32 cellular contexts compared by ENCODE assay signal in genomic region chr6:96990462-96990861, GRCh38.
DNase-seq lines count a peak whose midpoint lies in the region; ATAC-seq, FAIRE-seq and TF ChIP-seq lines count a peak whose summit lies in the region.
"Had no signal": no experiment of that assay in that cellular context is flagged by ENCODE, and none has a peak within 500 bp of the region (broad histone marks: within the 10 kb centered on the region; RNA-seq: fewer than 3 reads in every experiment).

No MANE protein-coding gene starts in this region.

- H3K9ac ChIP-seq in KMS-11 (no peak overlapping the region), GM12878 (ENCODE audit: control insufficient read depth, insufficient read depth, low read length) (no peak overlapping the region)
- H3K9ac ChIP-seq: BLaER1 had no signal

- H3K4me3 ChIP-seq in KMS-11 (IDR thresholded peaks at IDR 0.05; ENCODE audit: insufficient read depth, low read depth, low read length) (no peak overlapping the region), GM12878 (no peak overlapping the region)
- H3K4me3 ChIP-seq: BLaER1, HAP-1, hepatocyte, ovary, right atrium auricular region, thyroid gland, vagina had no signal

- H3K4me1 ChIP-seq in KMS-11 (ENCODE audit: low read depth, poor library complexity, severe bottlenecking) (peaks cover 20% of the 10 kb centered on the region), GM12878 (ENCODE audit: control insufficient read depth, insufficient read depth, low read length) (no peaks in the 10 kb centered on the region)
- H3K4me1 ChIP-seq: BLaER1, HAP-1, thyroid gland, vagina had no signal

- no peaks in the 10 kb centered on the region for H3K36me3 ChIP-seq in KMS-11 (ENCODE audit: insufficient read depth)
- H3K36me3 ChIP-seq in GM12878 (ENCODE audit: control insufficient read depth in 2 of 2, insufficient read depth in 2 of 2, low read length in 1 of 2): no peaks in the 10 kb centered on the region
- H3K36me3 ChIP-seq: BLaER1, brain microvascular endothelial cell, HAP-1, ovary, right atrium auricular region, thyroid gland, vagina had no signal

- WGBS in GM12878 (ENCODE audit: insufficient coverage, insufficient replicate concordance, low lambda C conversion rate, missing lambda C conversion rate): 8% methylated on average over 2 of the region's 2 CpGs

- no peak for DNase-seq in GM12878 (ENCODE audit: low read depth, low spot score)
- DNase-seq in medulla oblongata (ENCODE audit: extremely low spot score): peak; percentile 68
- DNase-seq in COLO829 (ENCODE audit: low spot score): no peak
- DNase-seq: activated CD4-positive, alpha-beta memory T cell treated with anti-CD3 and anti-CD28 coated beads for 36 hours; activated CD4-positive, CD25-positive, alpha-beta regulatory T cell treated with anti-CD3 and anti-CD28 coated beads, Interleukin-2, amount 50 U/mL, for 72 hours; activated naive CD4-positive, alpha-beta T cell; activated T-cell treated with anti-CD3 and anti-CD28 coated beads, Interleukin-2, amount 50 U/mL, for 72 hours; brain microvascular endothelial cell; DMS153; left colon; NCI-H1105 treated with DMSO at 0.1 percent for 48 hours; NCI-H2029 treated with DMSO at 0.1 percent for 48 hours; NCI-H345; Right ventricle myocardium superior; stimulated activated CD4-positive, alpha-beta T cell treated with anti-CD3 and anti-CD28 coated beads, Interleukin-1b, Interleukin-23, amount 100 ng/mL, for 48 hours; stimulated activated naive CD8-positive, alpha-beta T cell treated with anti-CD3 and anti-CD28 coated beads, Interleukin-15, Interleukin-2, amounts not matched to agents 100 U/mL and 50 U/mL, for 24 hours; T-helper 2 cell; thyroid gland had no signal

- no peak for TF ChIP-seq CTCF in KMS-11 (conservative IDR thresholded peaks at IDR 0.05; ENCODE audit: low read depth, low read length)
- TF ChIP-seq CTCF in GM12878 (IDR thresholded peaks at IDR 0.05 in 2 of 3, conservative IDR thresholded peaks at IDR 0.05 in 1 of 3; ENCODE audit: control insufficient read depth in 2 of 3, extremely low read depth in 1 of 3, insufficient read depth in 1 of 3, low read depth in 3 of 3, low read length in 3 of 3): no peak

- no TSS peak for BruUV-seq in GM12878 (replicated peaks; lab: Mats Ljungman, UMichigan)

- ATAC-seq in GM12878 (peak; percentile 41; the same call in 2 of the 3 replicates), HG03196 (IDR thresholded peaks at IDR 0.05; ENCODE audit: unreplicated experiment) (no peak), GM19467 (IDR thresholded peaks at IDR 0.05; ENCODE audit: unreplicated experiment) (no peak)
- ATAC-seq: activated T-cell treated with anti-CD3 and anti-CD28 coated beads, Interleukin-2, amount 50 U/mL, for 72 hours; left colon; Panc1; SK-N-SH treated with all-trans-retinoic acid at 6 μM for 48 hours; stimulated activated naive CD8-positive, alpha-beta T cell treated with anti-CD3 and anti-CD28 coated beads, Interleukin-15, Interleukin-2, amounts not matched to agents 100 U/mL and 50 U/mL, for 24 hours had no signal

- TF ChIP-seq EP300 in GM12878 (IDR thresholded peaks at IDR 0.05; ENCODE audit: borderline replicate concordance in 1 of 2, control insufficient read depth in 1 of 2, low read depth in 2 of 2, low read length in 2 of 2): no peak

- POLR2A ChIA-PET in GM12878 (lab: Charles Lee): no interaction called here

- H3K27me3 ChIP-seq in KMS-11 (ENCODE audit: insufficient read depth, low read depth) (no peaks in the 10 kb centered on the region), GM12878 (replicated peaks in 1 of 2; ENCODE audit: control insufficient read depth in 2 of 2, insufficient read depth in 2 of 2, low read length in 1 of 2) (no peaks in the 10 kb centered on the region)
- H3K27me3 ChIP-seq: BLaER1, brain microvascular endothelial cell, hepatocyte, ovary, right atrium auricular region, thyroid gland, vagina had no signal

- no peak for TF ChIP-seq RAD21 in GM12878 (IDR thresholded peaks at IDR 0.05; ENCODE audit: insufficient read depth, low read depth, low read length)

- TF ChIP-seq POLR2A in GM12878 (IDR thresholded peaks at IDR 0.05; ENCODE audit: low read depth, low read length): no peak

- H3K27ac ChIP-seq in KMS-11: no peak overlapping the region
- no peak overlapping the region for H3K27ac ChIP-seq in GM12878 (ENCODE audit: control insufficient read depth, insufficient read depth)
- H3K27ac ChIP-seq in temporal lobe (ENCODE audit: low read depth, low read length): peak overlapping the region; percentile 82
- H3K27ac ChIP-seq: BLaER1, brain microvascular endothelial cell, hepatocyte, ovary, right atrium auricular region, thyroid gland, vagina had no signal

- RAD21 ChIA-PET in GM12878 (lab: Charles Lee; ENCODE audit: unreplicated experiment): no interaction called here

- in situ Hi-C loops in GM12878 (cut with MboI): no loop called here

- SMC1A ChIA-PET in GM12878 (lab: Charles Lee; ENCODE audit: uncharacterized antibody, unreplicated experiment): interaction anchor here (0.6 kb wide), 1 partner anchor 92 kb away, joined by 3 read pairs; no protein-coding TSS in a partner anchor

- no peak for FAIRE-seq in GM12878 (lab: Jason Lieb, UNC)
- FAIRE-seq: frontal cortex, GM12892 had no signal

- intact Hi-C loops in GM12878 (cut with micrococcal nuclease; ENCODE audit: unreplicated experiment): no loop called here

- H4K20me1 ChIP-seq in KMS-11 (ENCODE audit: insufficient read depth) (no peaks in the 10 kb centered on the region), GM12878 (ENCODE audit: control insufficient read depth, insufficient read depth) (no peaks in the 10 kb centered on the region)
- H4K20me1 ChIP-seq: BLaER1 had no signal

- CTCF ChIA-PET in GM12878 (lab: Yijun Ruan, JAX): no interaction called here

- no peaks in the 10 kb centered on the region for H3K79me2 ChIP-seq in KMS-11 (ENCODE audit: insufficient read depth, low read depth)
- H3K79me2 ChIP-seq in GM12878 (ENCODE audit: control insufficient read depth, insufficient read depth, low read length): no peaks in the 10 kb centered on the region
- H3K79me2 ChIP-seq: hepatocyte had no signal

- H3K9me3 ChIP-seq in GM12878 (replicated peaks; ENCODE audit: control insufficient read depth, insufficient read depth, low read length): no peaks in the 10 kb centered on the region
- H3K9me3 ChIP-seq: HAP-1, right atrium auricular region, thyroid gland, vagina had no signal

- peak overlapping the region; percentile 6; the same call in 1 of the 2 replicates for H2AFZ ChIP-seq in KMS-11 (ENCODE audit: low read depth)
- H2AFZ ChIP-seq in GM12878 (ENCODE audit: control insufficient read depth, low read depth, low read length): no peak overlapping the region
- H2AFZ ChIP-seq: hepatocyte had no signal

- H3K4me2 ChIP-seq in KMS-11 (no peak overlapping the region), GM12878 (ENCODE audit: control insufficient read depth, insufficient read depth) (no peak overlapping the region)
- H3K4me2 ChIP-seq: BLaER1, hepatocyte had no signal

TF ChIP-seq in GM12878, 131 proteins besides CTCF, POLR2A, EP300 and RAD21:
- TF ChIP-seq NRF1 (conservative IDR thresholded peaks at IDR 0.05; ENCODE audit: low read depth, low read length): no peak
- TF ChIP-seq FOS (IDR thresholded peaks at IDR 0.05; ENCODE audit: borderline replicate concordance, extremely low read depth, insufficient read length): no peak
- TF ChIP-seq RFX5 (IDR thresholded peaks at IDR 0.05; ENCODE audit: low read depth, low read length): no peak
- no peak for TF ChIP-seq BHLHE40 (IDR thresholded peaks at IDR 0.05; ENCODE audit: borderline replicate concordance in 1 of 2, low read depth in 2 of 2, low read length in 1 of 2)
- TF ChIP-seq CHD4 (IDR thresholded peaks at IDR 0.05): no peak
- TF ChIP-seq, protein P1, sequence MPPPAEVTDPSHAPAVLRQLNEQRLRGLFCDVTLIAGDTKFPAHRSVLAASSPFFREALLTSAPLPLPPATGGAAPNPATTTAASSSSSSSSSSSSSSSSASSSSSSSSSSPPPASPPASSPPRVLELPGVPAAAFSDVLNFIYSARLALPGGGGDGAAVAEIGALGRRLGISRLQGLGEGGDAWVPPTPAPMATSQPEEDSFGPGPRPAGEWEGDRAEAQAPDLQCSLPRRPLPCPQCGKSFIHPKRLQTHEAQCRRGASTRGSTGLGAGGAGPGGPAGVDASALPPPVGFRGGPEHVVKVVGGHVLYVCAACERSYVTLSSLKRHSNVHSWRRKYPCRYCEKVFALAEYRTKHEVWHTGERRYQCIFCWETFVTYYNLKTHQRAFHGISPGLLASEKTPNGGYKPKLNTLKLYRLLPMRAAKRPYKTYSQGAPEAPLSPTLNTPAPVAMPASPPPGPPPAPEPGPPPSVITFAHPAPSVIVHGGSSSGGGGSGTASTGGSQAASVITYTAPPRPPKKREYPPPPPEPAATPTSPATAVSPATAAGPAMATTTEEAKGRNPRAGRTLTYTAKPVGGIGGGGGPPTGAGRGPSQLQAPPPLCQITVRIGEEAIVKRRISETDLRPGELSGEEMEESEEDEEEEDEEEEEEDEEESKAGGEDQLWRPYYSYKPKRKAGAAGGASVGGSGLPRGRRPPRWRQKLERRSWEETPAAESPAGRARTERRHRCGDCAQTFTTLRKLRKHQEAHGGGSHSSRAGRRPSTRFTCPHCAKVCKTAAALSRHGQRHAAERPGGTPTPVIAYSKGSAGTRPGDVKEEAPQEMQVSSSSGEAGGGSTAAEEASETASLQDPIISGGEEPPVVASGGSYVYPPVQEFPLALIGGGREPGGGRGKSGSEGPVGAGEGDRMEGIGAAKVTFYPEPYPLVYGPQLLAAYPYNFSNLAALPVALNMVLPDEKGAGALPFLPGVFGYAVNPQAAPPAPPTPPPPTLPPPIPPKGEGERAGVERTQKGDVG (CRISPR knock-in tag; IDR thresholded peaks at IDR 0.05): no peak
- no peak for TF ChIP-seq ELK1 (IDR thresholded peaks at IDR 0.05; ENCODE audit: low read depth, low read length)
- TF ChIP-seq IKZF2 (IDR thresholded peaks at IDR 0.05): no peak
- no peak for TF ChIP-seq KDM1A (IDR thresholded peaks at IDR 0.05; ENCODE audit: borderline replicate concordance)
- no peak for TF ChIP-seq HCFC1 (IDR thresholded peaks at IDR 0.05; ENCODE audit: low read length)
- no peak for TF ChIP-seq CREM (IDR thresholded peaks at IDR 0.05; ENCODE audit: low read depth)
